ENCODE assay signal across 1 cellular context in genomic region chr1:24640288-24640687, GRCh38.
TF ChIP-seq lines count a peak whose summit lies in the region.

No MANE protein-coding gene starts in this region.

TF ChIP-seq in HepG2, 621 proteins besides CTCF, POLR2A, EP300 and RAD21 (continued from another document):
- peak; percentile 64 for TF ChIP-seq USF2 (IDR thresholded peaks at IDR 0.05; ENCODE audit: low read depth, low read length)
- peak; percentile 55; the same call in 1 of the 2 replicates for TF ChIP-seq USF2 (CRISPR knock-in tag; IDR thresholded peaks at IDR 0.05; ENCODE audit: borderline replicate concordance)
- TF ChIP-seq CENPX (CRISPR knock-in tag; IDR thresholded peaks at IDR 0.05): no peak
TF ChIP-seq in HepG2: peak in this region for 4.
